8 cellular contexts compared by ENCODE assay signal in the genomic region with DNA sequence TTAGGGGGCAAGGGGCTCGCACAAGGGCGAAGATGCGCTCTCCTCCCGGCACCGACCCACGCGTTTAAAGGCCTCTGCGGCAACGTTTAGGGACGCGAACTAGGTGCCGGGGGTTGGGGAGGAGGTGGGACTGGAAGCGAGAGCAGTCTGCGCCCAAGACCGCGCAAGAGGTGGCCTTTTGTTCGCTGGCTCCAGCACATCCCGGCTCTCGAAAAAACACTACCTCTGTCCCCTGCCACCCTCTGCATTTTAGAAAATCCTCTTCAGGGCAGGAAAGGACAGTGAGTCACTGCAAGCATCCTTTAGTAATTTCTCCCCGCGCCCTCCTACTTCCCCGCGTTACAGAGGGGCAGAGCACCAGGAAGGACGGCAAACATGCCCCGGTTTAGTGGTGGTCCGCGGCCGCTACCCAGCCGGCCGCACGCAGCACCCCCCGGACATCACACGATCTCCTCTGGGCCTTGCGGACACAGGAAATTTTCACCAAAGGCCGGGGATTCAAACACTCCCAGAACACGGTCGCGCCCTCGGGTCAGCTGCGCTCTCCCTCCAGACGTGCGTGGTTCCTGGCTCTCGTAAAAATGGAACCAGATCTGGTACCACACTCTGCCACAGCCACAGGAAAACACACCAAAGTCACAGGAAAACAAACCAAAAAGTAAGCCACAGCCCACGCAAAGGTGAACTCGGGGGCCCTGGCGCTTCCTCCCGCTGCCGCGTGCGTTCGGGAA. TPM values are rescaled to one million over a fixed set of nuclear protein-coding genes. Genes with fewer than 3 reads are reported as not detected.
DNase-seq lines count a peak whose midpoint lies in the region; ATAC-seq and TF ChIP-seq lines count a peak whose summit lies in the region.

No MANE protein-coding gene starts in this region.

- H3K27ac Mint-ChIP-seq in HFFc6 (no peak overlapping the region), memory B cell (no peak overlapping the region)
- no peak overlapping the region for H3K27ac Mint-ChIP-seq in stimulated activated effector memory CD8-positive, alpha-beta T cell treated with anti-CD3 and anti-CD28 coated beads, Interleukin-12 subunit alpha, Interleukin-12 subunit beta, amount 100 ng/mL, for 72 hours

- peaks cover 3% of the 10 kb centered on the region; the same call in 1 of the 2 replicates for H3K36me3 Mint-ChIP-seq in HFFc6 (ENCODE audit: low read depth)
- peaks cover 6% of the 10 kb centered on the region for H3K36me3 Mint-ChIP-seq in memory B cell
- no peaks in the 10 kb centered on the region for H3K36me3 Mint-ChIP-seq in stimulated activated effector memory CD8-positive, alpha-beta T cell treated with anti-CD3 and anti-CD28 coated beads, Interleukin-12 subunit alpha, Interleukin-12 subunit beta, amount 100 ng/mL, for 72 hours

- no peak for TF ChIP-seq CTCF in AG09309 (IDR thresholded peaks at IDR 0.05; ENCODE audit: control insufficient read depth, insufficient read depth, low read depth, low read length, missing control alignments)
- no peak for TF ChIP-seq CTCF in HFFc6 (IDR thresholded peaks at IDR 0.05)
- no peak for TF ChIP-seq CTCF in choroid plexus epithelial cell (conservative IDR thresholded peaks at IDR 0.05; ENCODE audit: low read depth, low read length)

- no peaks in the 10 kb centered on the region for H3K9me3 Mint-ChIP-seq in HFFc6
- no peaks in the 10 kb centered on the region for H3K9me3 Mint-ChIP-seq in memory B cell
- no peaks in the 10 kb centered on the region for H3K9me3 Mint-ChIP-seq in stimulated activated effector memory CD8-positive, alpha-beta T cell treated with anti-CD3 and anti-CD28 coated beads, Interleukin-12 subunit alpha, Interleukin-12 subunit beta, amount 100 ng/mL, for 72 hours

- peak; percentile 0 for ATAC-seq in memory B cell (ENCODE audit: low read depth)
- peak; percentile 20 for ATAC-seq in stimulated activated effector memory CD8-positive, alpha-beta T cell treated with anti-CD3 and anti-CD28 coated beads, Interleukin-12 subunit alpha, Interleukin-12 subunit beta, amount 100 ng/mL, for 72 hours
- ATAC-seq in HG03045 (IDR thresholded peaks at IDR 0.05; ENCODE audit: unreplicated experiment): no peak

- H3K27me3 Mint-ChIP-seq in HFFc6 (ENCODE audit: insufficient read depth): peaks cover 3% of the 10 kb centered on the region
- H3K27me3 Mint-ChIP-seq in memory B cell: no peaks in the 10 kb centered on the region

- H3K4me3 ChIP-seq in AG09309 (ENCODE audit: control insufficient read depth, low read depth, low read length) (peak overlapping the region; percentile 81), choroid plexus epithelial cell (ENCODE audit: low read depth, low read length) (peak overlapping the region; percentile 78)

- no peak for DNase-seq in AG09309 (ENCODE audit: low read depth)
- DNase-seq in HFFc6: peak; percentile 10
- DNase-seq in T-helper 9 cell: peak; percentile 16
- peak; percentile 34 for DNase-seq in choroid plexus epithelial cell (ENCODE audit: low read depth)
- DNase-seq in memory B cell (ENCODE audit: low spot score in 2 of 2): peak; percentile 18 to 52
- peak; percentile 26 to 77 for DNase-seq in stimulated activated effector memory CD8-positive, alpha-beta T cell treated with anti-CD3 and anti-CD28 coated beads, Interleukin-12 subunit alpha, Interleukin-12 subunit beta, amount 100 ng/mL, for 72 hours (ENCODE audit: low spot score in 2 of 2)
- no peak for DNase-seq in foreskin melanocyte

- H3K4me3 Mint-ChIP-seq in HFFc6 (no peak overlapping the region), memory B cell (no peak overlapping the region)
- H3K4me3 Mint-ChIP-seq in stimulated activated effector memory CD8-positive, alpha-beta T cell treated with anti-CD3 and anti-CD28 coated beads, Interleukin-12 subunit alpha, Interleukin-12 subunit beta, amount 100 ng/mL, for 72 hours: no peak overlapping the region

- H3K4me1 Mint-ChIP-seq in HFFc6 (ENCODE audit: low read depth) (no peaks in the 10 kb centered on the region), memory B cell (peaks cover 22% of the 10 kb centered on the region)
- peaks cover 7% of the 10 kb centered on the region for H3K4me1 Mint-ChIP-seq in stimulated activated effector memory CD8-positive, alpha-beta T cell treated with anti-CD3 and anti-CD28 coated beads, Interleukin-12 subunit alpha, Interleukin-12 subunit beta, amount 100 ng/mL, for 72 hours

RNA-seq across cellular contexts. Expression of a gene that starts 1.1 kb away (rescaled TPM):
- total RNA-seq in HFFc6 (2021; fragmentation: NEBNext Ultra II Directional; extraction: Animal tissue kit (Norgen Biotek cat#: 25700)): 10 to 100 TPM; 78.2 to 98.5 (median 88.6) TPM

Comparison
In these comparisons a context has a peak if more than half of its experiments do, and no peak if none do; other contexts are left out.
1. DNase-seq: peak in HFFc6 (single experiment), T-helper 9 cell (single experiment), choroid plexus epithelial cell (single experiment), memory B cell (2 of 2) and stimulated activated effector memory CD8-positive, alpha-beta T cell treated with anti-CD3 and anti-CD28 coated beads, Interleukin-12 subunit alpha, Interleukin-12 subunit beta, amount 100 ng/mL, for 72 hours (2 of 2); none in AG09309 (single experiment) and foreskin melanocyte (single experiment).